In the genomic region with DNA sequence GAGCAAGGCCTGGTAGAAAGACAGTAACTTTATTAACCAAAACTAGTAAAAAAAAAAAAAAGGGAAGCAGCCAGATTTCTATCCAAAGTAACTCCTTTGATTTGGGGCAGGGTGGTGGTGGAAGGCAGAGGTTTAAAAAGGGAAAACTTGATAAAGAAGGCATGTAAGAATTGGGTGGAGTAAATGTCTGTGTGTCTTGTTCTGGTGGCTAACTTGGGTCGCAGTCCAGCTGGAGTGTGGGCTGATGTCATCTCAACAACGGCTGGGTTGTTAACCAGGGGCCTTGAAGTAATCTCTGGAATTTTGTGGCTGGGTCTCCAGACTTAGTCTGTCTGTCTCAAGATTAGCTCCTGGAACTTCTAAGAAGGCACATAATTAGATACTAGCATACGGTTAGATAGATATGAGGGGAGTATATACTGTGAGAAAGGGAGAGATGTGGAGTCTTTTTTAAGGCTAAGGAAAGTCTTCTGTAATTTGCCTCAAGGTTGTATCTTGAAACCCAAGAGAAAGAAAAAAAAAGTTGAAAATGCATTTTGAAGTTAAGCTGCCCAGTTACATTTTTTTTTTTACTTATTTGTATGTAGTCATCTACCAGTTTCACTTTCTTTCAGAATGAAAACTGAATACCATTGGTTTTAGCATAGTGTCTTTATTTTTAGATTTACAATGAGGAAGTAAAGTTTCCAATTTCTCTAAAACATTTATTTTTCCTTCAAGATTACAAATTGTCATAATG, we compare ENCODE assay signal across 8 cellular contexts. TPM values are rescaled to one million over a fixed set of nuclear protein-coding genes. Genes with fewer than 3 reads are reported as not detected.
DNase-seq lines count a peak whose midpoint lies in the region; ATAC-seq and TF ChIP-seq lines count a peak whose summit lies in the region.

No MANE protein-coding gene starts in this region.

- POLR2A ChIA-PET in activated CD8-positive, alpha-beta T cell treated with anti-CD3 and anti-CD28 coated beads, Interleukin-2, amount 10 ng/mL, durations not matched to agents 7 days and 5 days (lab: Charles Lee) = interaction anchor here (0.6 kb wide), 1 partner anchor 60 kb away, joined by 3 read pairs; no protein-coding TSS in a partner anchor

- no peaks in the 10 kb centered on the region for H3K9me3 Mint-ChIP-seq in activated CD8-positive, alpha-beta T cell treated with anti-CD3 and anti-CD28 coated beads, Interleukin-2, amount 10 ng/mL, durations not matched to agents 7 days and 5 days (ENCODE audit: insufficient read depth)
- peaks cover 1% of the 10 kb centered on the region for H3K9me3 Mint-ChIP-seq in osteocyte (ENCODE audit: unreplicated experiment)

- H3K4me1 Mint-ChIP-seq in activated CD8-positive, alpha-beta T cell treated with anti-CD3 and anti-CD28 coated beads, Interleukin-2, amount 10 ng/mL, durations not matched to agents 7 days and 5 days (ENCODE audit: low read depth) = peaks cover 8% of the 10 kb centered on the region
- peaks cover 29% of the 10 kb centered on the region for H3K4me1 Mint-ChIP-seq in osteocyte (ENCODE audit: unreplicated experiment)

- H3K27ac Mint-ChIP-seq in activated CD8-positive, alpha-beta T cell treated with anti-CD3 and anti-CD28 coated beads, Interleukin-2, amount 10 ng/mL, durations not matched to agents 7 days and 5 days = peak overlapping the region; percentile 19
- H3K27ac Mint-ChIP-seq in osteocyte (ENCODE audit: unreplicated experiment) = peak overlapping the region; percentile 96

- H3K4me3 Mint-ChIP-seq in activated CD8-positive, alpha-beta T cell treated with anti-CD3 and anti-CD28 coated beads, Interleukin-2, amount 10 ng/mL, durations not matched to agents 7 days and 5 days = no peak overlapping the region
- peak overlapping the region; percentile 57 for H3K4me3 Mint-ChIP-seq in osteocyte (ENCODE audit: unreplicated experiment)

- DNase-seq in AG08395 (ENCODE audit: low spot score) = peak; percentile 12
- DNase-seq in activated CD8-positive, alpha-beta T cell treated with anti-CD3 and anti-CD28 coated beads, Interleukin-2, amount 10 ng/mL, durations not matched to agents 7 days and 5 days = no peak
- DNase-seq in osteocyte (ENCODE audit: extremely low spot score, unreplicated experiment) = no peak
- DNase-seq in A172 (ENCODE audit: low spot score) = no peak
- DNase-seq in activated gamma-delta T cell (lab: John Stamatoyannopoulos, UW) = no peak
- no peak for DNase-seq in DMS53 (lab: John Stamatoyannopoulos, UW)

- ATAC-seq in GM19025 (IDR thresholded peaks at IDR 0.05; ENCODE audit: low read depth, unreplicated experiment) (peak; percentile 71), HG03103 (IDR thresholded peaks at IDR 0.05; ENCODE audit: low read depth, unreplicated experiment) (peak; percentile 77)
- no peak for ATAC-seq in activated CD8-positive, alpha-beta T cell treated with anti-CD3 and anti-CD28 coated beads, Interleukin-2, amount 10 ng/mL, durations not matched to agents 7 days and 5 days

- no peak for TF ChIP-seq CTCF in osteocyte (IDR thresholded peaks at IDR 0.05)

- CTCF ChIA-PET in activated CD8-positive, alpha-beta T cell treated with anti-CD3 and anti-CD28 coated beads, Interleukin-2, amount 10 ng/mL, durations not matched to agents 7 days and 5 days (lab: Charles Lee) = no interaction called here

- peaks cover 7% of the 10 kb centered on the region for H3K36me3 Mint-ChIP-seq in activated CD8-positive, alpha-beta T cell treated with anti-CD3 and anti-CD28 coated beads, Interleukin-2, amount 10 ng/mL, durations not matched to agents 7 days and 5 days (ENCODE audit: low read depth)
- H3K36me3 Mint-ChIP-seq in osteocyte (ENCODE audit: unreplicated experiment) = peaks cover 12% of the 10 kb centered on the region

- no peaks in the 10 kb centered on the region for H3K27me3 Mint-ChIP-seq in activated CD8-positive, alpha-beta T cell treated with anti-CD3 and anti-CD28 coated beads, Interleukin-2, amount 10 ng/mL, durations not matched to agents 7 days and 5 days (ENCODE audit: low read depth)
- H3K27me3 Mint-ChIP-seq in osteocyte (ENCODE audit: unreplicated experiment) = no peaks in the 10 kb centered on the region

RNA-seq across cellular contexts. Expression of a gene that starts 48.3 kb away (rescaled TPM):
- 1 to 10 TPM; 5.3 to 5.5 TPM for total RNA-seq in activated CD8-positive, alpha-beta T cell treated with anti-CD3 and anti-CD28 coated beads, Interleukin-2, amount 10 ng/mL, durations not matched to agents 7 days and 5 days
- total RNA-seq in osteocyte = 10.7 and 14.7 TPM in 2 replicates
- total RNA-seq in A172 (2014; rRNA removed; shearing (Covaris generic)) = 7.1 and 8.9 TPM in 2 replicates
